In genomic region chr10:58981846-58982245, GRCh38 we compare ENCODE assay signal across 13 cellular contexts.
"Had no signal": no experiment of that assay in that cellular context is flagged by ENCODE, and none has a peak within 500 bp of the region (broad histone marks: within the 10 kb centered on the region; RNA-seq: fewer than 3 reads in every experiment).

No MANE protein-coding gene starts in this region.

- DNase-seq: activated CD4-positive, alpha-beta T cell treated with anti-CD3 and anti-CD28 coated beads, Interleukin-2, amount 10 ng/mL, durations not matched to agents 7 days and 5 days; activated CD4-positive, CD25-positive, alpha-beta regulatory T cell; activated naive CD4-positive, alpha-beta T cell treated with anti-CD3 and anti-CD28 coated beads, Interleukin-2, amount 50 U/mL, for 16 hours; amniotic stem cell; heart right ventricle; left ventricle myocardium inferior; sigmoid colon; stimulated activated CD4-positive, alpha-beta T cell treated with anti-CD3 and anti-CD28 coated beads, Interleukin-2, amount 100 ng/mL, for 24 hours; stimulated activated naive CD4-positive, alpha-beta T cell; T-helper 2 cell had no signal

- ATAC-seq: heart right ventricle; natural killer cell treated with Interleukin-12 subunit alpha and Interleukin-12 subunit beta and Interleukin-15 and Interleukin-18, amount 100 ng/mL, for 72 hours had no signal

- H3K9me3 Mint-ChIP-seq: activated CD4-positive, alpha-beta T cell treated with anti-CD3 and anti-CD28 coated beads, Interleukin-2, amount 10 ng/mL, durations not matched to agents 7 days and 5 days; memory B cell; natural killer cell treated with Interleukin-12 subunit alpha and Interleukin-12 subunit beta and Interleukin-15 and Interleukin-18, amount 100 ng/mL, for 72 hours; type B pancreatic cell had no signal

- H3K4me3 Mint-ChIP-seq: activated CD4-positive, alpha-beta T cell treated with anti-CD3 and anti-CD28 coated beads, Interleukin-2, amount 10 ng/mL, durations not matched to agents 7 days and 5 days; memory B cell; natural killer cell treated with Interleukin-12 subunit alpha and Interleukin-12 subunit beta and Interleukin-15 and Interleukin-18, amount 100 ng/mL, for 72 hours; type B pancreatic cell had no signal

- H3K9me3 ChIP-seq: heart right ventricle, left ventricle myocardium inferior, sigmoid colon had no signal

- H3K4me3 ChIP-seq: heart right ventricle, left ventricle myocardium inferior, sigmoid colon had no signal

- H3K27me3 ChIP-seq: heart right ventricle, sigmoid colon had no signal

- H3K36me3 Mint-ChIP-seq: memory B cell; natural killer cell treated with Interleukin-12 subunit alpha and Interleukin-12 subunit beta and Interleukin-15 and Interleukin-18, amount 100 ng/mL, for 72 hours; type B pancreatic cell had no signal

- H3K4me1 Mint-ChIP-seq: activated CD4-positive, alpha-beta T cell treated with anti-CD3 and anti-CD28 coated beads, Interleukin-2, amount 10 ng/mL, durations not matched to agents 7 days and 5 days; memory B cell had no signal

- H3K27me3 Mint-ChIP-seq: activated CD4-positive, alpha-beta T cell treated with anti-CD3 and anti-CD28 coated beads, Interleukin-2, amount 10 ng/mL, durations not matched to agents 7 days and 5 days; natural killer cell treated with Interleukin-12 subunit alpha and Interleukin-12 subunit beta and Interleukin-15 and Interleukin-18, amount 100 ng/mL, for 72 hours; type B pancreatic cell had no signal

- H3K36me3 ChIP-seq: heart right ventricle, left ventricle myocardium inferior, sigmoid colon had no signal

- H3K27ac ChIP-seq: heart right ventricle, left ventricle myocardium inferior, sigmoid colon had no signal

- H3K4me1 ChIP-seq: heart right ventricle, left ventricle myocardium inferior, sigmoid colon had no signal
